Comparison of ENCODE assay signal across 1 cellular context in the genomic region with DNA sequence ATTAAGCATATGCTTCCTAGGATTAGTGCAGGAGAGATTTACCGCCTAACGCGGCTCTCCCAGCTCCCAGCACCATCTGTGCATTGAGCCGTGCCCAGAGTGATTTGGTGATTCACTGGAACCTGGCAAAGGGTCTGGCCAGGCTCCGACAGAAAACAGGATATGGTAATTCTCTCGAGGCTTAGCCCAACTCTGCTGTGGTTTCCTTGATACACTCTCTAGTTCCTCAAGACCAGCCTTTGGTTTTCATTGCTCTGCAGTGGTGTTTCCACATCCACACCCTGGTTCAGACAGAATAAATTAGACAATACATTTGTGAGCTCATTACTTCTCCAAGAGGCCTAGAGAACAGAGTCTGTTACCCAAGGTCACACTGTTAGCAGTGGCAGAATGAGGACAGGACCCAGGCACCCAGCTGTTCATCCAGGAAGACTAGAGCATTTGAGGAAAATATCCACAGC.
TF ChIP-seq lines count a peak whose summit lies in the region.

No MANE protein-coding gene starts in this region.

TF ChIP-seq in SK-N-SH treated with all-trans-retinoic acid at 6 μM for 48 hours, 23 proteins besides CTCF, POLR2A, EP300 and RAD21 (continued from another document):
- TF ChIP-seq, protein P1, sequence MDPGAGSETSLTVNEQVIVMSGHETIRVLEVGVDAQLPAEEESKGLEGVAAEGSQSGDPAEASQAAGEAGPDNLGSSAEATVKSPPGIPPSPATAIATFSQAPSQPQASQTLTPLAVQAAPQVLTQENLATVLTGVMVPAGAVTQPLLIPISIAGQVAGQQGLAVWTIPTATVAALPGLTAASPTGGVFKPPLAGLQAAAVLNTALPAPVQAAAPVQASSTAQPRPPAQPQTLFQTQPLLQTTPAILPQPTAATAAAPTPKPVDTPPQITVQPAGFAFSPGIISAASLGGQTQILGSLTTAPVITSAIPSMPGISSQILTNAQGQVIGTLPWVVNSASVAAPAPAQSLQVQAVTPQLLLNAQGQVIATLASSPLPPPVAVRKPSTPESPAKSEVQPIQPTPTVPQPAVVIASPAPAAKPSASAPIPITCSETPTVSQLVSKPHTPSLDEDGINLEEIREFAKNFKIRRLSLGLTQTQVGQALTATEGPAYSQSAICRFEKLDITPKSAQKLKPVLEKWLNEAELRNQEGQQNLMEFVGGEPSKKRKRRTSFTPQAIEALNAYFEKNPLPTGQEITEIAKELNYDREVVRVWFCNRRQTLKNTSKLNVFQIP (CRISPR knock-in tag; IDR thresholded peaks at IDR 0.05; ENCODE audit: borderline replicate concordance, low read depth), result no peak
- TF ChIP-seq ISL1 (CRISPR knock-in tag; IDR thresholded peaks at IDR 0.05) (no peak), ESRRG (CRISPR knock-in tag; IDR thresholded peaks at IDR 0.05) (no peak)
- TF ChIP-seq, protein P2, sequence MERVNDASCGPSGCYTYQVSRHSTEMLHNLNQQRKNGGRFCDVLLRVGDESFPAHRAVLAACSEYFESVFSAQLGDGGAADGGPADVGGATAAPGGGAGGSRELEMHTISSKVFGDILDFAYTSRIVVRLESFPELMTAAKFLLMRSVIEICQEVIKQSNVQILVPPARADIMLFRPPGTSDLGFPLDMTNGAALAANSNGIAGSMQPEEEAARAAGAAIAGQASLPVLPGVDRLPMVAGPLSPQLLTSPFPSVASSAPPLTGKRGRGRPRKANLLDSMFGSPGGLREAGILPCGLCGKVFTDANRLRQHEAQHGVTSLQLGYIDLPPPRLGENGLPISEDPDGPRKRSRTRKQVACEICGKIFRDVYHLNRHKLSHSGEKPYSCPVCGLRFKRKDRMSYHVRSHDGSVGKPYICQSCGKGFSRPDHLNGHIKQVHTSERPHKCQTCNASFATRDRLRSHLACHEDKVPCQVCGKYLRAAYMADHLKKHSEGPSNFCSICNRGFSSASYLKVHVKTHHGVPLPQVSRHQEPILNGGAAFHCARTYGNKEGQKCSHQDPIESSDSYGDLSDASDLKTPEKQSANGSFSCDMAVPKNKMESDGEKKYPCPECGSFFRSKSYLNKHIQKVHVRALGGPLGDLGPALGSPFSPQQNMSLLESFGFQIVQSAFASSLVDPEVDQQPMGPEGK (CRISPR knock-in tag; IDR thresholded peaks at IDR 0.05; ENCODE audit: borderline replicate concordance), result no peak
